In the genomic region with DNA sequence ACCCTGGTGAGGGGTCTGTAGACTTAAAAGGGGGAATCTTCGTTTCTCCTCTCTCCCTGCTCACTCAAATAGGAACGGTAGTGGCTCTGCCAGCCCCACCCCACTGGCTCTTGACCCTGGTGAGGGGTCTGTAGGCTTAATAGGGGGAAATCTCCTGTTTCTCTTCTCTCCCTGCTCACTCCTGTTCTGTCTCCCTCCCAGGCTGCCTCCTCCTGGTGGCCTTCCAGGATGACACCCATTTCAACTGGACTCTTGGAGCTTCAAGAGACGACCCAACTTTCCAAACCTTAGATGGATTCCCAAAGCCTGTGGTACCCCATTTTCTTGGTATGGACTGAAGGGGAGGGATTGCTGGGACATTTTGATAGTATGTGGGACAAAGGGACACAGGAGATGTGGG, we compare ENCODE assay signal across 10 cellular contexts. TPM values are rescaled to one million over a fixed set of nuclear protein-coding genes. Genes with fewer than 3 reads are reported as not detected.
A peak's percentile ranks its signal among the peaks of the same experiment; 100 is the strongest.
DNase-seq lines count a peak whose midpoint lies in the region; ATAC-seq and TF ChIP-seq lines count a peak whose summit lies in the region.
"Had no signal": no experiment of that assay in that cellular context is flagged by ENCODE, and none has a peak within 500 bp of the region (broad histone marks: within the 10 kb centered on the region; RNA-seq: fewer than 3 reads in every experiment).

No MANE protein-coding gene starts in this region.

- CTCF ChIA-PET in Calu3 (lab: Charles Lee) = interaction anchor here (1.1 to 1.5 kb wide), 2 partner anchors 39 to 152 kb away, joined by 3 to 4 read pairs; no protein-coding TSS in a partner anchor

- DNase-seq in Calu3 (peak; percentile 17), MM.1S (no peak), dermis blood vessel endothelial cell (peak; percentile 37), neural crest cell (ENCODE audit: low read depth, low spot score) (no peak), heart left ventricle (no peak), caudate nucleus (lab: John Stamatoyannopoulos, UW) (no peak)
- no peak for DNase-seq in NK-92 treated with Interleukin-12 subunit alpha and Interleukin-12 subunit beta, amount 100 ng/mL, for 24 hours (lab: John Stamatoyannopoulos, UW)
- DNase-seq: activated effector memory CD4-positive, alpha-beta T cell treated with anti-CD3 and anti-CD28 coated beads, Interleukin-2, amount 50 U/mL, for 16 hours; GDM1; NCI-H1417 treated with DMSO at 0.1 percent for 48 hours had no signal

- H3K27me3 ChIP-seq in MM.1S (replicated peaks; ENCODE audit: insufficient read depth, low read length) (peaks cover 72% of the 10 kb centered on the region), heart left ventricle (peaks cover 0 to 41% (median 13%) of the 10 kb centered on the region in 9 donors)

- WGBS in heart left ventricle, 4 donors = 60 to 79% (median 71%) methylated on average over 3 of the region's 3 CpGs

- no peak overlapping the region for H3K4me2 ChIP-seq in MM.1S (ENCODE audit: low read depth, low read length)

- BruUV-seq in Calu3 (replicated peaks; lab: Mats Ljungman, UMichigan) = no TSS peak

- no peaks in the 10 kb centered on the region for H3F3A ChIP-seq in MM.1S (ENCODE audit: insufficient read depth, low read length)

- H3K27ac Mint-ChIP-seq in Calu3 (ENCODE audit: unreplicated experiment) = no peak overlapping the region
- no peak overlapping the region for H3K27ac Mint-ChIP-seq in neural crest cell (ENCODE audit: unreplicated experiment)

- no peaks in the 10 kb centered on the region for H3K27me3 Mint-ChIP-seq in Calu3 (ENCODE audit: unreplicated experiment)
- H3K27me3 Mint-ChIP-seq in neural crest cell (ENCODE audit: low read depth) = peaks cover 5% of the 10 kb centered on the region

- TF ChIP-seq POLR2A in heart left ventricle (IDR thresholded peaks at IDR 0.05) = no peak

- no peaks in the 10 kb centered on the region for H4K20me1 ChIP-seq in MM.1S (ENCODE audit: insufficient read depth, low read length)

- H3K9me3 Mint-ChIP-seq in Calu3 (ENCODE audit: low read depth, unreplicated experiment) (no peaks in the 10 kb centered on the region), neural crest cell (no peaks in the 10 kb centered on the region)

- no peak overlapping the region for H2AFZ ChIP-seq in MM.1S (ENCODE audit: low read length)

- H3K27ac ChIP-seq in MM.1S (ENCODE audit: low read length) = no peak overlapping the region
- no peak overlapping the region for H3K27ac ChIP-seq in heart left ventricle
- no peak overlapping the region for H3K27ac ChIP-seq in caudate nucleus (ENCODE audit: low read depth, low read length)

- H3K4me1 ChIP-seq in MM.1S (ENCODE audit: low read length) = no peaks in the 10 kb centered on the region
- peaks cover 0 to 32% (median 4%) of the 10 kb centered on the region in 12 donors for H3K4me1 ChIP-seq in heart left ventricle

- H3K4me3 Mint-ChIP-seq in Calu3 (ENCODE audit: low read depth, unreplicated experiment) = no peak overlapping the region
- peak overlapping the region; percentile 89 for H3K4me3 Mint-ChIP-seq in neural crest cell

- H3K9ac ChIP-seq in MM.1S (ENCODE audit: low read length) = no peak overlapping the region

- no peak for ATAC-seq in heart left ventricle

- no peaks in the 10 kb centered on the region for H3K79me2 ChIP-seq in MM.1S (ENCODE audit: low read length)

- H3K36me3 ChIP-seq in MM.1S (replicated peaks; ENCODE audit: insufficient read depth, low read length) = no peaks in the 10 kb centered on the region
- no peaks in the 10 kb centered on the region for H3K36me3 ChIP-seq in heart left ventricle

- H3K9me3 ChIP-seq in MM.1S (replicated peaks; ENCODE audit: insufficient read depth, low read length) = no peaks in the 10 kb centered on the region
- no peaks in the 10 kb centered on the region for H3K9me3 ChIP-seq in heart left ventricle

- H3K36me3 Mint-ChIP-seq in Calu3 (ENCODE audit: insufficient read depth, unreplicated experiment) (no peaks in the 10 kb centered on the region), neural crest cell (ENCODE audit: low read depth) (no peaks in the 10 kb centered on the region)

- H3K4me1 Mint-ChIP-seq in Calu3 (ENCODE audit: low read depth, unreplicated experiment) (no peaks in the 10 kb centered on the region), neural crest cell (peaks cover 44% of the 10 kb centered on the region)

- no peaks in the 10 kb centered on the region for H3K9me2 ChIP-seq in MM.1S (replicated peaks; ENCODE audit: insufficient read depth, low read length)

- intact Hi-C loops in Calu3 (cut with micrococcal nuclease; ENCODE audit: unreplicated experiment) = no loop called here
- intact Hi-C loops in heart left ventricle (cut with DNase I) = loop anchor here in 4 of 10 donors (2.0 to 10.0 kb wide), 2 partner anchors 216 to 220 kb away; no protein-coding TSS in a partner anchor

- H3K4me3 ChIP-seq in MM.1S (ENCODE audit: low read length) = no peak overlapping the region
- H3K4me3 ChIP-seq in heart left ventricle = no peak overlapping the region

- TF ChIP-seq CTCF in Calu3 (IDR thresholded peaks at IDR 0.05; ENCODE audit: unreplicated experiment) (no peak), MM.1S (IDR thresholded peaks at IDR 0.05; ENCODE audit: low read length) (peak; percentile 9; the same call in 1 of the 2 replicates), neural crest cell (conservative IDR thresholded peaks at IDR 0.05) (peak; percentile 49), heart left ventricle (IDR thresholded peaks at IDR 0.05) (no peak)

RNA-seq across cellular contexts. Expression of a gene that starts 1.4 kb away (rescaled TPM):
- 15.6 and 19.3 TPM in 2 replicates for total RNA-seq in Calu3 (2022)
- 35.1 and 42.3 TPM in 2 replicates for total RNA-seq in dermis blood vessel endothelial cell
- 57.2 and 60.3 TPM in 2 replicates for total RNA-seq in neural crest cell
- 1 to 10 TPM in 3 of 9 donors, under 1 TPM in 6; 0.13 to 6.3 (median 0.70) TPM for total RNA-seq in heart left ventricle
- 1 to 10 TPM in 1 of 2 donors, under 1 TPM in 1; 0.11 to 2.0 TPM for polyA plus RNA-seq in heart left ventricle

RNA-seq across cellular contexts. Expression of a gene that starts 56.2 kb away (rescaled TPM):
- total RNA-seq in Calu3 (2022) (not detected in 2 replicates), dermis blood vessel endothelial cell (not detected in 2 replicates), neural crest cell (not detected in 2 replicates), heart left ventricle (100 to 1,000 TPM in 3 of 9 donors, 10 to 100 TPM in 6; 16.6 to 667 (median 81.4) TPM)
- 10 to 100 TPM; 25.9 to 61.9 TPM for polyA plus RNA-seq in heart left ventricle

Comparison
In these comparisons a context has a peak if more than half of its experiments do, and no peak if none do; other contexts are left out.
1. DNase-seq: peak in Calu3 (single experiment) and dermis blood vessel endothelial cell (single experiment); none in MM.1S (single experiment), neural crest cell (single experiment), heart left ventricle (0 of 5), NK-92 treated with Interleukin-12 subunit alpha and Interleukin-12 subunit beta, amount 100 ng/mL, for 24 hours (single experiment) and caudate nucleus (0 of 61).
2. CTCF ChIP-seq: peak in MM.1S (single experiment) and neural crest cell (single experiment); none in Calu3 (single experiment) and heart left ventricle (0 of 12).
3. RNA of a gene that starts 56.2 kb away (total RNA-seq): 16.6 to 667 TPM in heart left ventricle; not detected in Calu3, not detected in dermis blood vessel endothelial cell and not detected in neural crest cell; every median in the first group is over 10 times any median in the second.